27 cellular contexts compared by ENCODE assay signal in the genomic region with DNA sequence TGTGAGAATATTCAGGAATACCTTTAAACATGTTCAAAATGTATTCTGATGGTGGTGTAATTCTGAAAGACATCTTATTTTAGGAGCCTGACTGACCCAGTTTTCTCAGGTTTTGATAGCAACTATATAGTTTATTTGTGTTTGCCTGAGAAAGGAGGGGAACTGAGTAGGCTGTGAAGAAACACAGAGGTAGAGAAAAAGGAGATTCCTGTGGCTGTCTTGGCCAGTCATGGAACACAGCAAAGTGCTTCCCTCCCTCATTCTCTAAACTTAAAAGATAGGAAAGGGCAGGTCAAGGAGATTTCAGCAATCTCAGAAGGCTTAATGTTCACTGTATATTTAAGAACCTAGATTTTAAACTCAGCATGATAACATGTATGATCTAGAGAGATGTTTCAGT.
"Had no signal": no experiment of that assay in that cellular context is flagged by ENCODE, and none has a peak within 500 bp of the region (broad histone marks: within the 10 kb centered on the region; RNA-seq: fewer than 3 reads in every experiment).

No MANE protein-coding gene starts in this region.

- H2AFZ ChIP-seq: hepatocyte, neural progenitor cell had no signal

- H3K9ac ChIP-seq: neural progenitor cell had no signal

- H3K4me1 ChIP-seq: adrenal gland, neural progenitor cell had no signal

- H3K4me1 Mint-ChIP-seq: neural progenitor cell had no signal

- H3K27ac Mint-ChIP-seq: activated CD4-positive, alpha-beta memory T cell treated with anti-CD3 and anti-CD28 coated beads for 36 hours; activated naive CD8-positive, alpha-beta T cell; neural progenitor cell; T-helper 1 cell treated with Interleukin-12 subunit alpha and Interleukin-12 subunit beta and Interleukin-4 antibody, amounts not matched to agents 30 μg/mL and 1 μg/mL, for 36 hours had no signal

- FAIRE-seq: bronchial epithelial cell had no signal

- H3K27me3 ChIP-seq: adrenal gland, ascending aorta, dorsolateral prefrontal cortex, gastrocnemius medialis, hepatocyte, neural progenitor cell, spleen, tibial nerve had no signal

- H3K4me3 ChIP-seq: adrenal gland, ascending aorta, coronary artery, dorsolateral prefrontal cortex, gastrocnemius medialis, hepatocyte, neural progenitor cell, spleen, tibial nerve had no signal

- H3K4me2 ChIP-seq: hepatocyte, neural progenitor cell had no signal

- ATAC-seq: activated T-cell treated with anti-CD3 and anti-CD28 coated beads, Interleukin-2, amount 50 U/mL, for 4 hours; gastrocnemius medialis; naive thymus-derived CD8-positive, alpha-beta T cell; right cardiac atrium had no signal

- H3K27me3 Mint-ChIP-seq: activated CD4-positive, alpha-beta memory T cell treated with anti-CD3 and anti-CD28 coated beads for 36 hours; activated naive CD8-positive, alpha-beta T cell; naive thymus-derived CD8-positive, alpha-beta T cell had no signal

- H3K4me3 Mint-ChIP-seq: activated CD4-positive, alpha-beta memory T cell treated with anti-CD3 and anti-CD28 coated beads for 36 hours; activated naive CD8-positive, alpha-beta T cell; activated T-cell treated with anti-CD3 and anti-CD28 coated beads, Interleukin-2, amount 50 U/mL, for 4 hours; naive thymus-derived CD8-positive, alpha-beta T cell; neural progenitor cell; T-helper 1 cell treated with Interleukin-12 subunit alpha and Interleukin-12 subunit beta and Interleukin-4 antibody, amounts not matched to agents 30 μg/mL and 1 μg/mL, for 36 hours had no signal

- H3K27ac ChIP-seq: adrenal gland, ascending aorta, coronary artery, dorsolateral prefrontal cortex, gastrocnemius medialis, hepatocyte, neural progenitor cell, spleen, VCaP had no signal

- H3K9me3 ChIP-seq: adrenal gland had no signal

- DNase-seq: activated CD4-positive, alpha-beta memory T cell treated with anti-CD3 and anti-CD28 coated beads for 36 hours; activated CD4-positive, alpha-beta T cell treated with anti-CD3 and anti-CD28 coated beads for 48 hours; activated CD8-positive, alpha-beta memory T cell treated with anti-CD3 and anti-CD28 coated beads, Interleukin-2, amount 50 U/mL, for 48 hours; activated naive CD4-positive, alpha-beta T cell treated with Interleukin-2 at 50 U/mL for 16 hours; activated T-cell treated with anti-CD3 and anti-CD28 coated beads, Interleukin-2, amount 50 U/mL, for 4 hours; adrenal gland; dorsolateral prefrontal cortex; effector memory CD4-positive, alpha-beta T cell; gastrocnemius medialis; glutamatergic neuron; kidney; left colon; occipital lobe; right cardiac atrium; spleen; stimulated activated naive CD4-positive, alpha-beta T cell treated with Interleukin-2 at 50 U/mL for 16 hours; T-helper 9 cell had no signal

- H3K9me3 Mint-ChIP-seq: activated T-cell treated with anti-CD3 and anti-CD28 coated beads, Interleukin-2, amount 50 U/mL, for 4 hours; neural progenitor cell had no signal
